Comparison of ENCODE assay signal across 1 cellular context in the genomic region with DNA sequence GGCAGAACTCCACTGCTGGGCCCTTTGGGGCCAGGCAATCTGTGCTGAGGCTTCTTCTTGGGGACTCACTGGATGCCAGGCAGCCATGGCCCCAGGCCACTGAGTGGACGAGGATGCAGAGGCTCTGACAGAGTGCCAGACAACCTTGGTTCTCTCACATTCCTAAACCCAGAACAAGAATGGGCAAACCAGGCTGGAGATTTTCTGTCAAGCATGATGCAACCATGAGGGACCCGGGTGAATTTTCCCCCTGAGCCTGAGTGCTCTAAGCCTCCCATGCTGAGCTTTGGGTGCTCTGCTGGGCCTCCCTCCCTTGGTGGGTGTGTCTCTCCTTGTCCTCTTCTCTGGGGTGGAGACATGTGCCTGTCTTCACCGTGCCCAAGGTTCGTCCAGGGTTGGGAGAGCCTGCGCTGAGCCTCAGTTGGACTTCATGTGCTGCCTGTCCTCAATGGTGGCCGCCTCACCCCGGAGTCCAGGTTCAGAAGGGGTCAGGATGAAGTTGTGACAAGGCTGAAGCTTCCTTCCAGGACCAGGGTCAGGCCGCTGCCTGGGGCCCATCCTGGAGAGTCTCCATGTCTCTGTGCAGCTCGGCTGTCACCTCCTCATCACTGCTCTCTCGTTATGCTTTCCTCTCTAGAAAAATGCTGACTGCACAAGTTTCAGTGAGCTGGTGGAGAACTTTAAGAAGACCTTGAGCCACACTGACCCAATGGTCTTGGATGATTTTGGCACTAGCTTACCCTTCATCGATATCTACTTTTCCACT.
TF ChIP-seq lines count a peak whose summit lies in the region.

No MANE protein-coding gene starts in this region.

TF ChIP-seq in HCT116, 20 proteins besides CTCF, POLR2A, EP300 and RAD21:
- TF ChIP-seq, protein P1, sequence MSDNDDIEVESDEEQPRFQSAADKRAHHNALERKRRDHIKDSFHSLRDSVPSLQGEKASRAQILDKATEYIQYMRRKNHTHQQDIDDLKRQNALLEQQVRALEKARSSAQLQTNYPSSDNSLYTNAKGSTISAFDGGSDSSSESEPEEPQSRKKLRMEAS (IDR thresholded peaks at IDR 0.05): no peak
- TF ChIP-seq CBX3 (IDR thresholded peaks at IDR 0.05; ENCODE audit: low read depth) (no peak), FOSL1 (IDR thresholded peaks at IDR 0.05; ENCODE audit: low read depth) (no peak), SP1 (IDR thresholded peaks at IDR 0.05; ENCODE audit: low read depth) (no peak), EGR1 (IDR thresholded peaks at IDR 0.05; ENCODE audit: low read depth) (no peak)
- TF ChIP-seq, protein P2, sequence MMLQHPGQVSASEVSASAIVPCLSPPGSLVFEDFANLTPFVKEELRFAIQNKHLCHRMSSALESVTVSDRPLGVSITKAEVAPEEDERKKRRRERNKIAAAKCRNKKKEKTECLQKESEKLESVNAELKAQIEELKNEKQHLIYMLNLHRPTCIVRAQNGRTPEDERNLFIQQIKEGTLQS (IDR thresholded peaks at IDR 0.05): no peak
